In the genomic region with DNA sequence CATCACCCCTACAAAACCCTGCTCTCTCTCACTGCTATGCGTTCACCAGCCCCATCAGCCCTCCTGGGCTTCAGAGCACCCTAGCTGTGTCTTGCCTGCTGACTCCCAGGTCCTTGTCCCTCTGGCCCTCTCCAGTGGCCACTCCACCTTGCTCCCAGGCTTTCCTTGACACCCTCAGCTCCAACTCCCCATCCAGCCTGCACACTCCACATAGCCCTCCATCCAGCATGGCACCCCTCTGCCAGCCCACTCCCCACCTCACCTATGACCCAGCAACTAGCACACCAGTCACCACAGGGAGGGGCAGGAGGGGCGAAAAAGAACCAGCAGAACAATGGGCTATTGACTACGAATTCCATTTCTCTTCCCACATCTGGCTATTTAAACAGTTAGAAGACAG, we compare ENCODE assay signal across 23 cellular contexts.
DNase-seq lines count a peak whose midpoint lies in the region; ATAC-seq and TF ChIP-seq lines count a peak whose summit lies in the region.
"Had no signal": no experiment of that assay in that cellular context is flagged by ENCODE, and none has a peak within 500 bp of the region (broad histone marks: within the 10 kb centered on the region; RNA-seq: fewer than 3 reads in every experiment).

No MANE protein-coding gene starts in this region.

- H2AFZ ChIP-seq in H9 (ENCODE audit: low read length) (no peak overlapping the region), neuronal stem cell (ENCODE audit: low read length) (no peak overlapping the region)
- H2AFZ ChIP-seq: GM23248 had no signal

- no CpG with 5 or more reads among the region's 3 CpGs for WGBS in H9 (ENCODE audit: extremely low coverage, insufficient read length, low lambda C conversion rate)
- WGBS in neuronal stem cell (ENCODE audit: extremely low coverage in 2 of 2, insufficient read length in 2 of 2, insufficient replicate concordance in 1 of 2), 2 donors, result no CpG with 5 or more reads among the region's 3 CpGs
- 70 to 79% methylated on average over 3 of the region's 3 CpGs for WGBS in sigmoid colon, 2 donors

- H4K5ac ChIP-seq in H9 (ENCODE audit: insufficient read length, low read depth, low read length), result no peak overlapping the region

- no peak overlapping the region for H3K4me3 ChIP-seq in coronary artery
- H3K4me3 ChIP-seq in neuronal stem cell (ENCODE audit: low read length in 2 of 2), result no peak overlapping the region
- H3K4me3 ChIP-seq in sigmoid colon, result no peak overlapping the region
- H3K4me3 ChIP-seq: GM12878, GM23248 had no signal

- no peak overlapping the region for H3K27ac ChIP-seq in H9 (ENCODE audit: insufficient read length, low read depth, low read length)
- H3K27ac ChIP-seq in coronary artery, result no peak overlapping the region
- H3K27ac ChIP-seq in neuronal stem cell (replicated peaks; ENCODE audit: low read length), result no peak overlapping the region
- no peak overlapping the region for H3K27ac ChIP-seq in sigmoid colon
- H3K27ac ChIP-seq: GM23248 had no signal

- intact Hi-C loops in sigmoid colon (cut with DNase I), result no loop called here

- no peak overlapping the region for H3K27ac Mint-ChIP-seq in H9
- H3K27ac Mint-ChIP-seq: CD4-positive, CD25-positive, alpha-beta regulatory T cell; IgD-negative memory B cell had no signal

- H3K27me3 ChIP-seq in H9 (ENCODE audit: insufficient read depth, low read length), result no peaks in the 10 kb centered on the region
- H3K27me3 ChIP-seq in neuronal stem cell (ENCODE audit: control insufficient read depth in 3 of 3, insufficient read depth in 3 of 3, low read depth in 1 of 3, low read length in 3 of 3), result peaks cover 0 to 9% (median 0%) of the 10 kb centered on the region in 3 experiments
- peaks cover 0 to 28% (median 0%) of the 10 kb centered on the region in 3 donors for H3K27me3 ChIP-seq in sigmoid colon
- H3K27me3 ChIP-seq: BE2C had no signal

- H3K23ac ChIP-seq in H9 (ENCODE audit: insufficient read length, low read depth, low read length) (no peak overlapping the region), neuronal stem cell (ENCODE audit: low read depth, low read length, poor library complexity) (peak overlapping the region; percentile 12)

- H3K79me1 ChIP-seq in H9 (ENCODE audit: insufficient read depth, low read depth, low read length, poor library complexity, severe bottlenecking) (no peaks in the 10 kb centered on the region), neuronal stem cell (ENCODE audit: low read depth, low read length) (no peaks in the 10 kb centered on the region)

- H3T11ph ChIP-seq in H9 (ENCODE audit: low read length), result no peak overlapping the region

- H3K4me1 ChIP-seq in H9 (ENCODE audit: insufficient read depth, low read length), result no peaks in the 10 kb centered on the region
- H3K4me1 ChIP-seq in neuronal stem cell (ENCODE audit: control insufficient read depth in 2 of 2, insufficient read depth in 1 of 2, low read depth in 1 of 2, low read length in 2 of 2), result no peaks in the 10 kb centered on the region
- no peaks in the 10 kb centered on the region for H3K4me1 ChIP-seq in sigmoid colon
- H3K4me1 ChIP-seq: BE2C had no signal

- no peak for TF ChIP-seq POLR2A in sigmoid colon (IDR thresholded peaks at IDR 0.05)

- H3K56ac ChIP-seq in H9 (ENCODE audit: insufficient read length, low read depth, low read length), result no peak overlapping the region

- DNase-seq in H9, result no peak
- peak; percentile 43 for DNase-seq in coronary artery (ENCODE audit: low spot score)
- DNase-seq in neuronal stem cell (ENCODE audit: low spot score), result no peak
- peak; percentile 41 for DNase-seq in sigmoid colon
- DNase-seq in NCI-H2081 (lab: John Stamatoyannopoulos, UW), result no peak
- DNase-seq: ACHN; BE2C; C1 segment of cervical spinal cord; CD4-positive, CD25-positive, alpha-beta regulatory T cell; CD8-positive, alpha-beta memory T cell; COR-L47; DMS 273 treated with DMSO at 0.1 percent for 48 hours; DMS53; DND-41; EL; GM23248; HCEC 1CT had no signal

- H3K4me2 ChIP-seq in H9 (ENCODE audit: insufficient read depth, insufficient read length, low read length) (no peak overlapping the region), neuronal stem cell (ENCODE audit: insufficient read depth, low read length, poor library complexity, severe bottlenecking) (no peak overlapping the region)

- H3K9me3 Mint-ChIP-seq in H9, result no peaks in the 10 kb centered on the region; a peak in 4 of 5 replicates

- H3K9ac ChIP-seq in H9 (ENCODE audit: extremely low read depth, insufficient read length, low read length) (no peak overlapping the region), neuronal stem cell (ENCODE audit: low read depth, low read length, poor library complexity) (peak overlapping the region; percentile 45)
- H3K9ac ChIP-seq: GM23248 had no signal

- H3K9me3 ChIP-seq in H9 (ENCODE audit: control insufficient read depth, low read depth, low read length) (no peaks in the 10 kb centered on the region), neuronal stem cell (replicated peaks in 1 of 2; ENCODE audit: control insufficient read depth in 2 of 2, insufficient read depth in 1 of 2, low read depth in 1 of 2, low read length in 2 of 2) (no peaks in the 10 kb centered on the region), sigmoid colon (no peaks in the 10 kb centered on the region)
- H3K9me3 ChIP-seq: BE2C had no signal

- no peak for ATAC-seq in GM18858 (IDR thresholded peaks at IDR 0.05; ENCODE audit: unreplicated experiment)
- no peak for ATAC-seq in HG02840 (IDR thresholded peaks at IDR 0.05; ENCODE audit: low FRiP score, unreplicated experiment)
- no peak for ATAC-seq in HG03521 (IDR thresholded peaks at IDR 0.05; ENCODE audit: unreplicated experiment)
- ATAC-seq: GM12878, HepG2 had no signal

- H3K18ac ChIP-seq in H9 (ENCODE audit: insufficient read length, low read depth, low read length) (no peak overlapping the region), neuronal stem cell (ENCODE audit: low read length) (peak overlapping the region; percentile 63)

- H2BK15ac ChIP-seq in H9 (ENCODE audit: low read depth, low read length) (no peak overlapping the region), neuronal stem cell (ENCODE audit: low read length) (no peak overlapping the region)

- no peaks in the 10 kb centered on the region for H3K79me2 ChIP-seq in H9 (ENCODE audit: insufficient read depth, low read length)

- H3K27me3 Mint-ChIP-seq in H9 (ENCODE audit: low read depth), result peaks cover 10% of the 10 kb centered on the region

- H3K14ac ChIP-seq in H9 (ENCODE audit: insufficient read depth, low read length), result peak overlapping the region; percentile 56
- H3K14ac ChIP-seq in neuronal stem cell (ENCODE audit: low read length), result peak overlapping the region; percentile 48

- no peaks in the 10 kb centered on the region for H4K20me1 ChIP-seq in H9 (ENCODE audit: control insufficient read depth, insufficient read depth, insufficient read length)

- no peak overlapping the region for H3K4ac ChIP-seq in H9 (ENCODE audit: low read depth, low read length)
- no peak overlapping the region for H3K4ac ChIP-seq in neuronal stem cell (ENCODE audit: low read length)

- TF ChIP-seq CTCF in H9 (conservative IDR thresholded peaks at IDR 0.05) (no peak), coronary artery (IDR thresholded peaks at IDR 0.05) (no peak), sigmoid colon (IDR thresholded peaks at IDR 0.05) (no peak)

- no peak overlapping the region for H2BK20ac ChIP-seq in H9 (ENCODE audit: low read depth, low read length, poor library complexity, severe bottlenecking)

- no peaks in the 10 kb centered on the region for H3K23me2 ChIP-seq in H9 (ENCODE audit: insufficient read length, low read depth, low read length, poor library complexity, severe bottlenecking)

- no peak for TF ChIP-seq EP300 in sigmoid colon (IDR thresholded peaks at IDR 0.05)

- H3K4me3 Mint-ChIP-seq in H9, result no peak overlapping the region
- H3K4me3 Mint-ChIP-seq: CD4-positive, CD25-positive, alpha-beta regulatory T cell; CD8-positive, alpha-beta memory T cell; IgD-negative memory B cell had no signal

- H2BK120ac ChIP-seq in H9 (ENCODE audit: low read depth, low read length, poor library complexity, severe bottlenecking), result no peak overlapping the region
- H2BK120ac ChIP-seq in neuronal stem cell (ENCODE audit: low read depth, low read length), result no peak overlapping the region

- H4K8ac ChIP-seq in H9 (replicated peaks; ENCODE audit: insufficient read length, low read depth, low read length) (no peak overlapping the region), neuronal stem cell (ENCODE audit: low read depth, low read length) (no peak overlapping the region)

- no peaks in the 10 kb centered on the region for H3K36me3 ChIP-seq in neuronal stem cell (replicated peaks in 1 of 2; ENCODE audit: control insufficient read depth in 2 of 2, insufficient read depth in 2 of 2, low read length in 2 of 2)
- no peaks in the 10 kb centered on the region for H3K36me3 ChIP-seq in sigmoid colon
- H3K36me3 ChIP-seq: BE2C had no signal

- H2AK5ac ChIP-seq in H9 (ENCODE audit: insufficient read length, low read length) (no peak overlapping the region), neuronal stem cell (ENCODE audit: low read depth, low read length) (no peak overlapping the region)

- H3K4me1 Mint-ChIP-seq in H9, result peaks cover 6 to 10% of the 10 kb centered on the region in 2 experiments; a peak in 2 of 4 replicates
- H3K4me1 Mint-ChIP-seq: CD8-positive, alpha-beta memory T cell had no signal

- H4K91ac ChIP-seq in H9 (ENCODE audit: insufficient read length, low read depth, low read length), result no peak overlapping the region
- no peak overlapping the region for H4K91ac ChIP-seq in neuronal stem cell (ENCODE audit: low read depth, low read length, poor library complexity)

- H3K36me3 Mint-ChIP-seq in H9 (ENCODE audit: insufficient read depth in 1 of 3, low read depth in 3 of 3), result no peaks in the 10 kb centered on the region
- H3K36me3 Mint-ChIP-seq: CD4-positive, CD25-positive, alpha-beta regulatory T cell had no signal

- no peak overlapping the region for H2BK5ac ChIP-seq in H9 (ENCODE audit: insufficient read length, low read length)
- H2BK5ac ChIP-seq in neuronal stem cell (ENCODE audit: low read length), result no peak overlapping the region

- no peak overlapping the region for H2BK12ac ChIP-seq in H9 (ENCODE audit: insufficient read length, low read depth, low read length)
- H2BK12ac ChIP-seq in neuronal stem cell (ENCODE audit: low read length), result no peak overlapping the region

Comparison
In these comparisons a context has a peak if more than half of its experiments do, and no peak if none do; other contexts are left out.
1. DNase-seq: peak in coronary artery (single experiment) and sigmoid colon (single experiment); none in H9 (single experiment), neuronal stem cell (single experiment) and NCI-H2081 (0 of 2).